Comparison of ENCODE assay signal across 21 cellular contexts in genomic region chr13:41581884-41582547, GRCh38.
DNase-seq lines count a peak whose midpoint lies in the region; ATAC-seq and TF ChIP-seq lines count a peak whose summit lies in the region.
"Had no signal": no experiment of that assay in that cellular context is flagged by ENCODE, and none has a peak within 500 bp of the region (broad histone marks: within the 10 kb centered on the region; RNA-seq: fewer than 3 reads in every experiment).

No MANE protein-coding gene starts in this region.

- H2AFZ ChIP-seq in osteoblast (ENCODE audit: low read length), result no peak overlapping the region

- H3K4me3 Mint-ChIP-seq in activated T-helper 17 cell treated with anti-CD3 and anti-CD28 coated beads, Interleukin-2, amount 50 U/mL, for 72 hours, result no peak overlapping the region
- H3K4me3 Mint-ChIP-seq: CD8-positive, alpha-beta memory T cell; HFFc6 had no signal

- no peak for ATAC-seq in activated T-helper 17 cell treated with anti-CD3 and anti-CD28 coated beads, Interleukin-2, amount 50 U/mL, for 72 hours (replicated peaks)
- ATAC-seq in GM19455 (IDR thresholded peaks at IDR 0.05; ENCODE audit: unreplicated experiment), result no peak
- ATAC-seq: GM12878, HepG2, Panc1 had no signal

- H4K20me1 ChIP-seq in osteoblast (ENCODE audit: insufficient read depth, low read length), result no peaks in the 10 kb centered on the region
- H4K20me1 ChIP-seq: BLaER1 had no signal

- no peak overlapping the region for H3K4me3 ChIP-seq in osteoblast (ENCODE audit: insufficient read depth, low read length)
- H3K4me3 ChIP-seq: BLaER1, GM12878 had no signal

- DNase-seq in EH (ENCODE audit: low read depth) (peak; percentile 31), fibroblast of peridontal ligament (ENCODE audit: extremely low read depth) (peak; percentile 55), osteoblast (ENCODE audit: insufficient read length, low spot score, missing footprints) (peak; percentile 59), cortex of kidney (lab: John Stamatoyannopoulos, UW) (no peak), GM19240 (ENCODE audit: insufficient read length, low spot score) (no peak)
- DNase-seq: CD8-positive, alpha-beta memory T cell; DND-41; GDM1; HFFc6; NCI-H1092; NCI-H1694 treated with DMSO at 0.1 percent for 48 hours; NCI-H2107; NCI-H2227 treated with DMSO at 0.1 percent for 48 hours; NCI-H524 had no signal

- no peaks in the 10 kb centered on the region for H3K9me3 Mint-ChIP-seq in activated T-helper 17 cell treated with anti-CD3 and anti-CD28 coated beads, Interleukin-2, amount 50 U/mL, for 72 hours
- H3K9me3 Mint-ChIP-seq: CD8-positive, alpha-beta memory T cell; HFFc6 had no signal

- H3K36me3 Mint-ChIP-seq in activated T-helper 17 cell treated with anti-CD3 and anti-CD28 coated beads, Interleukin-2, amount 50 U/mL, for 72 hours (ENCODE audit: low read depth), result peaks cover 15% of the 10 kb centered on the region

- peak overlapping the region; percentile 10 for H3K4me2 ChIP-seq in osteoblast (ENCODE audit: insufficient read depth, low read length)
- H3K4me2 ChIP-seq: BLaER1, KMS-11 had no signal

- H3K4me1 ChIP-seq in osteoblast (ENCODE audit: insufficient read depth, low read length), result peaks cover 10% of the 10 kb centered on the region

- no peaks in the 10 kb centered on the region for H3K27me3 ChIP-seq in osteoblast (ENCODE audit: insufficient read depth, low read length)
- H3K27me3 ChIP-seq: BLaER1 had no signal

- H3K27me3 Mint-ChIP-seq in activated T-helper 17 cell treated with anti-CD3 and anti-CD28 coated beads, Interleukin-2, amount 50 U/mL, for 72 hours, result no peaks in the 10 kb centered on the region
- H3K27me3 Mint-ChIP-seq: CD8-positive, alpha-beta memory T cell had no signal

- no peaks in the 10 kb centered on the region for H3K9me3 ChIP-seq in osteoblast (ENCODE audit: low read depth, low read length)
- H3K9me3 ChIP-seq: BLaER1 had no signal

- H3K27ac ChIP-seq in osteoblast (ENCODE audit: low read depth, low read length), result no peak overlapping the region
- H3K27ac ChIP-seq: BLaER1, KMS-11 had no signal

- peak overlapping the region; percentile 59 for H3K27ac Mint-ChIP-seq in activated T-helper 17 cell treated with anti-CD3 and anti-CD28 coated beads, Interleukin-2, amount 50 U/mL, for 72 hours
- H3K27ac Mint-ChIP-seq: HFFc6 had no signal

- H3K79me2 ChIP-seq in osteoblast (ENCODE audit: insufficient read depth, low read length), result no peaks in the 10 kb centered on the region

- H3K4me1 Mint-ChIP-seq in activated T-helper 17 cell treated with anti-CD3 and anti-CD28 coated beads, Interleukin-2, amount 50 U/mL, for 72 hours, result peaks cover under 1% of the 10 kb centered on the region

- no peak for TF ChIP-seq CTCF in osteoblast (IDR thresholded peaks at IDR 0.05; ENCODE audit: extremely low read depth, low read depth, low read length)

- no peaks in the 10 kb centered on the region for H3K36me3 ChIP-seq in osteoblast (ENCODE audit: insufficient read depth, low read length)

Comparison
In these comparisons a context has a peak if more than half of its experiments do, and no peak if none do; other contexts are left out.
1. DNase-seq: peak in EH (single experiment), fibroblast of peridontal ligament (single experiment) and osteoblast (single experiment); none in cortex of kidney (single experiment) and GM19240 (single experiment).